Comparison of ENCODE assay signal across 31 cellular contexts in the genomic region with DNA sequence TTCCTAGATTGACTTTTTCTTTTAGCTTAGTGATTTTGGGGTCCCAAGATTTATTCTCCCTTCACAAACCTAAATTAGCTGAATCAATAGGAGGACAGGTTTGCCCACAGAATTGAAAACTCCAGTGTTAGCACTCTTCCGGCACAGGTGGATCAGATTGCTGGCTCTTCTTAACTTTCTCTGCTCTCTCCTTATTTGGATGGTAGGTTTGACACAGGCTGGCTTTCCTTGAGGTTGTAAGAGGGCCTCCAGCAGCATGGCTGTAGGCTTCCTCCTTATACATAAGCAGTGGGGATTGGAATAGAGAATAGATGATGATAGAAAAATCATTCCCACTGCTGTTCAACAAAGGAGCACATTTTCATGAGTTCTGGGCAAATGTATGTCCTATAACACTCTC. TPM values are rescaled to one million over a fixed set of nuclear protein-coding genes. Genes with fewer than 3 reads are reported as not detected.
"Had no signal": no experiment of that assay in that cellular context is flagged by ENCODE, and none has a peak within 500 bp of the region (broad histone marks: within the 10 kb centered on the region; RNA-seq: fewer than 3 reads in every experiment).

No MANE protein-coding gene starts in this region.

- H3K27me3 ChIP-seq: brain microvascular endothelial cell, SJSA1 had no signal

- H3K9me3 ChIP-seq: SJSA1, SK-N-SH had no signal

- H3K27ac ChIP-seq: brain microvascular endothelial cell, KMS-11, SJSA1 had no signal

- DNase-seq: activated CD4-positive, alpha-beta memory T cell treated with anti-CD3 and anti-CD28 coated beads, Interleukin-2, amount 10 ng/mL, durations not matched to agents 7 days and 5 days; activated CD4-positive, alpha-beta T cell treated with anti-CD3 and anti-CD28 coated beads for 36 hours; activated CD4-positive, alpha-beta T cell treated with anti-CD3 and anti-CD28 coated beads, Interleukin-2, amount 50 U/mL, for 1 hour; activated CD8-positive, alpha-beta memory T cell treated with anti-CD3 and anti-CD28 coated beads for 24 hours; activated CD8-positive, alpha-beta memory T cell treated with anti-CD3 and anti-CD28 coated beads, Interleukin-2, amount 10 ng/mL, durations not matched to agents 7 days and 5 days; activated CD8-positive, alpha-beta memory T cell treated with anti-CD3 and anti-CD28 coated beads, Interleukin-2, amount 50 U/mL, for 48 hours; activated effector memory CD4-positive, alpha-beta T cell treated with Interleukin-2 at 50 U/mL for 16 hours; activated naive CD4-positive, alpha-beta T cell treated with anti-CD3 and anti-CD28 coated beads, Interleukin-2, amount 50 U/mL, for 16 hours; activated naive CD8-positive, alpha-beta T cell treated with anti-CD3 and anti-CD28 coated beads for 36 hours; activated T-cell treated with anti-CD3 and anti-CD28 coated beads, Interleukin-2, amount 50 U/mL, for 48 hours; amniotic stem cell; aorta; brain microvascular endothelial cell; MM.1S; NCI-H1092 treated with DMSO at 0.1 percent for 48 hours; NCI-H1417; NCI-H146; NCI-H187; NCI-H2029 treated with DMSO at 0.1 percent for 48 hours; NCI-H2107; NCI-H2171; NCI-H510A; NCI-H526; NCI-H748 treated with DMSO at 0.1 percent for 48 hours; SHP77 treated with DMSO at 0.1 percent for 48 hours; SK-N-SH had no signal

- H3K27ac Mint-ChIP-seq: activated CD4-positive, alpha-beta memory T cell treated with anti-CD3 and anti-CD28 coated beads, Interleukin-2, amount 10 ng/mL, durations not matched to agents 7 days and 5 days; activated CD4-positive, alpha-beta T cell treated with anti-CD3 and anti-CD28 coated beads for 36 hours; activated CD8-positive, alpha-beta memory T cell treated with anti-CD3 and anti-CD28 coated beads, Interleukin-2, amount 10 ng/mL, durations not matched to agents 7 days and 5 days; activated naive CD8-positive, alpha-beta T cell treated with anti-CD3 and anti-CD28 coated beads for 36 hours; T-helper 1 cell treated with Interleukin-12 subunit alpha and Interleukin-12 subunit beta and Interleukin-4 antibody, amounts not matched to agents 30 μg/mL and 1 μg/mL, for 36 hours; T-helper 2 cell treated with Interferon-gamma antibody and Interleukin-4, amounts not matched to agents 5 μg/mL and 100 μg/mL, for 36 hours had no signal

- H3K4me3 ChIP-seq: SJSA1 had no signal

- H3K9me3 Mint-ChIP-seq: activated CD4-positive, alpha-beta memory T cell treated with anti-CD3 and anti-CD28 coated beads, Interleukin-2, amount 10 ng/mL, durations not matched to agents 7 days and 5 days; activated naive CD8-positive, alpha-beta T cell treated with anti-CD3 and anti-CD28 coated beads for 36 hours; T-helper 1 cell treated with Interleukin-12 subunit alpha and Interleukin-12 subunit beta and Interleukin-4 antibody, amounts not matched to agents 30 μg/mL and 1 μg/mL, for 36 hours; T-helper 2 cell treated with Interferon-gamma antibody and Interleukin-4, amounts not matched to agents 5 μg/mL and 100 μg/mL, for 36 hours had no signal

- H3K4me3 Mint-ChIP-seq: activated CD4-positive, alpha-beta memory T cell treated with anti-CD3 and anti-CD28 coated beads, Interleukin-2, amount 10 ng/mL, durations not matched to agents 7 days and 5 days; activated CD4-positive, alpha-beta T cell treated with anti-CD3 and anti-CD28 coated beads for 36 hours; activated CD8-positive, alpha-beta memory T cell treated with anti-CD3 and anti-CD28 coated beads, Interleukin-2, amount 10 ng/mL, durations not matched to agents 7 days and 5 days; activated naive CD8-positive, alpha-beta T cell treated with anti-CD3 and anti-CD28 coated beads for 36 hours; T-helper 1 cell treated with Interleukin-12 subunit alpha and Interleukin-12 subunit beta and Interleukin-4 antibody, amounts not matched to agents 30 μg/mL and 1 μg/mL, for 36 hours; T-helper 2 cell treated with Interferon-gamma antibody and Interleukin-4, amounts not matched to agents 5 μg/mL and 100 μg/mL, for 36 hours had no signal

- H3K36me3 ChIP-seq: brain microvascular endothelial cell, SJSA1 had no signal

- H3K36me3 Mint-ChIP-seq: activated CD8-positive, alpha-beta memory T cell treated with anti-CD3 and anti-CD28 coated beads, Interleukin-2, amount 10 ng/mL, durations not matched to agents 7 days and 5 days; activated naive CD8-positive, alpha-beta T cell treated with anti-CD3 and anti-CD28 coated beads for 36 hours had no signal

- ATAC-seq: activated CD4-positive, alpha-beta T cell treated with anti-CD3 and anti-CD28 coated beads for 36 hours; activated CD4-positive, CD25-positive, alpha-beta regulatory T cell treated with anti-CD3 and anti-CD28 coated beads, Interleukin-2, amount 50 U/mL, for 24 hours; activated CD8-positive, alpha-beta memory T cell treated with anti-CD3 and anti-CD28 coated beads, Interleukin-2, amount 10 ng/mL, durations not matched to agents 7 days and 5 days had no signal

- H3K27me3 Mint-ChIP-seq: activated CD4-positive, alpha-beta memory T cell treated with anti-CD3 and anti-CD28 coated beads, Interleukin-2, amount 10 ng/mL, durations not matched to agents 7 days and 5 days; activated CD4-positive, alpha-beta T cell treated with anti-CD3 and anti-CD28 coated beads for 36 hours; activated CD8-positive, alpha-beta memory T cell treated with anti-CD3 and anti-CD28 coated beads, Interleukin-2, amount 10 ng/mL, durations not matched to agents 7 days and 5 days; activated naive CD8-positive, alpha-beta T cell treated with anti-CD3 and anti-CD28 coated beads for 36 hours had no signal

- H3K9ac ChIP-seq: KMS-11, SK-N-SH had no signal

- H3K4me1 Mint-ChIP-seq: activated CD4-positive, alpha-beta memory T cell treated with anti-CD3 and anti-CD28 coated beads, Interleukin-2, amount 10 ng/mL, durations not matched to agents 7 days and 5 days; activated CD4-positive, alpha-beta T cell treated with anti-CD3 and anti-CD28 coated beads for 36 hours; activated CD8-positive, alpha-beta memory T cell treated with anti-CD3 and anti-CD28 coated beads, Interleukin-2, amount 10 ng/mL, durations not matched to agents 7 days and 5 days; activated naive CD8-positive, alpha-beta T cell treated with anti-CD3 and anti-CD28 coated beads for 36 hours had no signal

RNA-seq across cellular contexts. Expression of a gene that starts 9.4 kb away (rescaled TPM):
- total RNA-seq: activated CD4-positive, alpha-beta memory T cell treated with anti-CD3 and anti-CD28 coated beads, Interleukin-2, amount 10 ng/mL, durations not matched to agents 7 days and 5 days; activated CD4-positive, alpha-beta T cell treated with anti-CD3 and anti-CD28 coated beads for 36 hours; activated CD8-positive, alpha-beta memory T cell treated with anti-CD3 and anti-CD28 coated beads, Interleukin-2, amount 10 ng/mL, durations not matched to agents 7 days and 5 days; activated naive CD8-positive, alpha-beta T cell treated with anti-CD3 and anti-CD28 coated beads for 36 hours had no signal
